1 cellular context compared by ENCODE assay signal in the genomic region with DNA sequence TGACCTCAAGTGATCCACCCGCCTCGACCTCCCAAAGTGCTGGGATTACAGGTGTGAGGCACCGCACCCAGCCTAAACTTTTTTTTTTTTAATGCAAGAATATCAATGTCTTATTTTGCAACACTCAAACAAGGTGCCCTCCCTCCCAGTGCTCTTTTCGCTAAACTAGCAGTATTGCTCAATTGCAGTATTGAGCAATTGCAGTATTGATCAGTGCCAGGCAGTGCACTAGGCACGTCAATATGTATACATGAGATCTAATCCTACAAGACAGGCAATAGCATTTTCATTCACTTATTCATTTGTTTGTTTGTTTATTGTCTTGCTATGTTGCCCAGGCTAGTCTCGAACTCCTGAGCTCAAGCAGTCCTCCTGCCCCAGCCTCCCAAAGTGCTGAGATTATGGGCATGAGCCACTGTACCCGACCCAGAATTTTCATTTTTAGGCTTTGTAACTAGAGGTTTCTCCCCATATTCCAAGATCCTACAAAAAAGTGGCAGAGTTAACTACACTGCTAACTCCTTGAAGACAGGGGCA.
A peak's percentile ranks its signal among the peaks of the same experiment; 100 is the strongest.
TF ChIP-seq lines count a peak whose summit lies in the region.

No MANE protein-coding gene starts in this region.

TF ChIP-seq in liver, 16 proteins besides CTCF, POLR2A, EP300 and RAD21 (continued from another document):
- TF ChIP-seq, protein P1, sequence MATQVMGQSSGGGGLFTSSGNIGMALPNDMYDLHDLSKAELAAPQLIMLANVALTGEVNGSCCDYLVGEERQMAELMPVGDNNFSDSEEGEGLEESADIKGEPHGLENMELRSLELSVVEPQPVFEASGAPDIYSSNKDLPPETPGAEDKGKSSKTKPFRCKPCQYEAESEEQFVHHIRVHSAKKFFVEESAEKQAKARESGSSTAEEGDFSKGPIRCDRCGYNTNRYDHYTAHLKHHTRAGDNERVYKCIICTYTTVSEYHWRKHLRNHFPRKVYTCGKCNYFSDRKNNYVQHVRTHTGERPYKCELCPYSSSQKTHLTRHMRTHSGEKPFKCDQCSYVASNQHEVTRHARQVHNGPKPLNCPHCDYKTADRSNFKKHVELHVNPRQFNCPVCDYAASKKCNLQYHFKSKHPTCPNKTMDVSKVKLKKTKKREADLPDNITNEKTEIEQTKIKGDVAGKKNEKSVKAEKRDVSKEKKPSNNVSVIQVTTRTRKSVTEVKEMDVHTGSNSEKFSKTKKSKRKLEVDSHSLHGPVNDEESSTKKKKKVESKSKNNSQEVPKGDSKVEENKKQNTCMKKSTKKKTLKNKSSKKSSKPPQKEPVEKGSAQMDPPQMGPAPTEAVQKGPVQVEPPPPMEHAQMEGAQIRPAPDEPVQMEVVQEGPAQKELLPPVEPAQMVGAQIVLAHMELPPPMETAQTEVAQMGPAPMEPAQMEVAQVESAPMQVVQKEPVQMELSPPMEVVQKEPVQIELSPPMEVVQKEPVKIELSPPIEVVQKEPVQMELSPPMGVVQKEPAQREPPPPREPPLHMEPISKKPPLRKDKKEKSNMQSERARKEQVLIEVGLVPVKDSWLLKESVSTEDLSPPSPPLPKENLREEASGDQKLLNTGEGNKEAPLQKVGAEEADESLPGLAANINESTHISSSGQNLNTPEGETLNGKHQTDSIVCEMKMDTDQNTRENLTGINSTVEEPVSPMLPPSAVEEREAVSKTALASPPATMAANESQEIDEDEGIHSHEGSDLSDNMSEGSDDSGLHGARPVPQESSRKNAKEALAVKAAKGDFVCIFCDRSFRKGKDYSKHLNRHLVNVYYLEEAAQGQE (IDR thresholded peaks at IDR 0.05), result no peak
- peak; percentile 84 for TF ChIP-seq FOXA2 (IDR thresholded peaks at IDR 0.05)
- TF ChIP-seq GABPA (IDR thresholded peaks at IDR 0.05 in 1 of 2, conservative IDR thresholded peaks at IDR 0.05 in 1 of 2), result no peak
- TF ChIP-seq, protein P2, sequence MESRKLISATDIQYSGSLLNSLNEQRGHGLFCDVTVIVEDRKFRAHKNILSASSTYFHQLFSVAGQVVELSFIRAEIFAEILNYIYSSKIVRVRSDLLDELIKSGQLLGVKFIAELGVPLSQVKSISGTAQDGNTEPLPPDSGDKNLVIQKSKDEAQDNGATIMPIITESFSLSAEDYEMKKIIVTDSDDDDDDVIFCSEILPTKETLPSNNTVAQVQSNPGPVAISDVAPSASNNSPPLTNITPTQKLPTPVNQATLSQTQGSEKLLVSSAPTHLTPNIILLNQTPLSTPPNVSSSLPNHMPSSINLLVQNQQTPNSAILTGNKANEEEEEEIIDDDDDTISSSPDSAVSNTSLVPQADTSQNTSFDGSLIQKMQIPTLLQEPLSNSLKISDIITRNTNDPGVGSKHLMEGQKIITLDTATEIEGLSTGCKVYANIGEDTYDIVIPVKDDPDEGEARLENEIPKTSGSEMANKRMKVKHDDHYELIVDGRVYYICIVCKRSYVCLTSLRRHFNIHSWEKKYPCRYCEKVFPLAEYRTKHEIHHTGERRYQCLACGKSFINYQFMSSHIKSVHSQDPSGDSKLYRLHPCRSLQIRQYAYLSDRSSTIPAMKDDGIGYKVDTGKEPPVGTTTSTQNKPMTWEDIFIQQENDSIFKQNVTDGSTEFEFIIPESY (IDR thresholded peaks at IDR 0.05), result peak; percentile 84
- TF ChIP-seq TAF1 (conservative IDR thresholded peaks at IDR 0.05), result no peak
- peak; percentile 86 for TF ChIP-seq FOXA1 (IDR thresholded peaks at IDR 0.05)
- peak; percentile 64 to 85 for TF ChIP-seq HNF4A (conservative IDR thresholded peaks at IDR 0.05)
- TF ChIP-seq HNF4G (IDR thresholded peaks at IDR 0.05), result peak; percentile 43
